16 cellular contexts compared by ENCODE assay signal in genomic region chr7:158869876-158870275, GRCh38. TPM values are rescaled to one million over a fixed set of nuclear protein-coding genes. Genes with fewer than 3 reads are reported as not detected.
A peak's percentile ranks its signal among the peaks of the same experiment; 100 is the strongest.
DNase-seq lines count a peak whose midpoint lies in the region; ATAC-seq, FAIRE-seq and TF ChIP-seq lines count a peak whose summit lies in the region.
"Had no signal": no experiment of that assay in that cellular context is flagged by ENCODE, and none has a peak within 500 bp of the region (broad histone marks: within the 10 kb centered on the region; RNA-seq: fewer than 3 reads in every experiment).

No MANE protein-coding gene starts in this region.

- DNase-seq in DND-41 (no peak), Karpas-422 (no peak), HepG2 (ENCODE audit: low spot score) (peak; percentile 23), small intestine (peak; percentile 52), PC-9 (no peak), NCI-H748 treated with DMSO at 0.1 percent for 48 hours (lab: John Stamatoyannopoulos, UW) (no peak)
- DNase-seq: Calu3; CD8-positive, alpha-beta T cell; HCEC 1CT had no signal

- no TSS peak for BruUV-seq in HepG2 (replicated peaks; lab: Mats Ljungman, UMichigan)
- no TSS peak for BruUV-seq in PC-9 (replicated peaks; lab: Mats Ljungman, UMichigan)

- H3K79me2 ChIP-seq in DND-41 (ENCODE audit: insufficient read depth, low read length), result peaks cover 35% of the 10 kb centered on the region
- H3K79me2 ChIP-seq in Karpas-422 (ENCODE audit: low read length), result peaks cover 43% of the 10 kb centered on the region
- no peaks in the 10 kb centered on the region for H3K79me2 ChIP-seq in HepG2 (ENCODE audit: insufficient read depth, low read length)
- peaks cover 27% of the 10 kb centered on the region for H3K79me2 ChIP-seq in PC-9 (ENCODE audit: low read depth)

- no peak for ATAC-seq in DND-41 (ENCODE audit: insufficient read depth, low read depth)
- ATAC-seq in HepG2, result peak; percentile 47; the same call in 2 of the 3 replicates
- no peak for ATAC-seq in GM18502 (IDR thresholded peaks at IDR 0.05; ENCODE audit: poor library complexity, unreplicated experiment)
- ATAC-seq: CD8-positive, alpha-beta T cell; GM23338 had no signal

- 0 out of 2 replicates have a peak overlapping the region, but pooled peaks have one; percentile 22 for H3K27ac ChIP-seq in DND-41 (ENCODE audit: low read length)
- H3K27ac ChIP-seq in Karpas-422 (ENCODE audit: low read length), result peak overlapping the region; percentile 93
- no peak overlapping the region for H3K27ac ChIP-seq in HepG2 (ENCODE audit: extremely low read length, insufficient read depth, low read length)
- H3K27ac ChIP-seq in small intestine (ENCODE audit: low read depth in 1 of 2, low read length in 1 of 2), result no peak overlapping the region
- H3K27ac ChIP-seq in PC-9, result no peak overlapping the region
- H3K27ac ChIP-seq: HL-60 had no signal

- no peak for TF ChIP-seq CTCF in DND-41 (IDR thresholded peaks at IDR 0.05; ENCODE audit: borderline replicate concordance, extremely low read depth, low read length, poor library complexity, severe bottlenecking)
- TF ChIP-seq CTCF in HepG2 (CRISPR knock-in tag; IDR thresholded peaks at IDR 0.05), result no peak
- TF ChIP-seq CTCF in PC-9 (conservative IDR thresholded peaks at IDR 0.05), result no peak

- H2AFZ ChIP-seq in DND-41 (ENCODE audit: low read depth, low read length), result no peak overlapping the region
- no peak overlapping the region for H2AFZ ChIP-seq in Karpas-422 (ENCODE audit: low read length)
- no peak overlapping the region for H2AFZ ChIP-seq in HepG2 (ENCODE audit: low read length)
- no peak overlapping the region for H2AFZ ChIP-seq in PC-9
- H2AFZ ChIP-seq: GM23338 had no signal

- H3K4me1 ChIP-seq in DND-41 (ENCODE audit: insufficient read depth, low read length), result peaks cover 23% of the 10 kb centered on the region; the same call in 1 of the 2 replicates
- H3K4me1 ChIP-seq in Karpas-422 (ENCODE audit: low read length), result peaks cover 47% of the 10 kb centered on the region
- H3K4me1 ChIP-seq in HepG2 (ENCODE audit: insufficient read depth, low read length), result peaks cover 30% of the 10 kb centered on the region
- peaks cover 0 to 5% of the 10 kb centered on the region in 2 donors for H3K4me1 ChIP-seq in small intestine (ENCODE audit: control insufficient read depth in 2 of 2, insufficient read depth in 1 of 2, low read depth in 1 of 2, low read length in 1 of 2)
- no peaks in the 10 kb centered on the region for H3K4me1 ChIP-seq in PC-9 (replicated peaks; ENCODE audit: insufficient read depth)

- 66% methylated on average over 8 of the region's 9 CpGs for WGBS in HepG2 (ENCODE audit: low lambda C conversion rate)
- 76 to 90% (median 83%) methylated on average over 9 of the region's 9 CpGs for WGBS in small intestine, 3 donors

- H3K36me3 ChIP-seq in DND-41 (ENCODE audit: insufficient read depth, low read length) (peaks cover 40% of the 10 kb centered on the region), Karpas-422 (ENCODE audit: insufficient read depth, low read length) (peaks cover 9% of the 10 kb centered on the region; the same call in 1 of the 2 replicates), HepG2 (replicated peaks in 1 of 2; ENCODE audit: control insufficient read depth in 1 of 2, insufficient read depth in 2 of 2, low read length in 2 of 2) (peaks cover 0 to 18% of the 10 kb centered on the region in 2 experiments; a peak in 3 of 5 replicates), small intestine (ENCODE audit: control insufficient read depth in 2 of 2, insufficient read depth in 2 of 2, low read length in 2 of 2) (peaks cover 7 to 10% of the 10 kb centered on the region in 2 donors), PC-9 (ENCODE audit: low read depth) (peaks cover 18% of the 10 kb centered on the region; the same call in 1 of the 2 replicates)

- H3K9me3 ChIP-seq in DND-41 (ENCODE audit: insufficient read depth, low read length, severe bottlenecking), result no peaks in the 10 kb centered on the region
- no peaks in the 10 kb centered on the region for H3K9me3 ChIP-seq in Karpas-422 (ENCODE audit: low read length)
- no peaks in the 10 kb centered on the region for H3K9me3 ChIP-seq in HepG2 (ENCODE audit: low read length)
- no peaks in the 10 kb centered on the region for H3K9me3 ChIP-seq in small intestine (ENCODE audit: control insufficient read depth, low read depth)
- H3K9me3 ChIP-seq in PC-9 (ENCODE audit: insufficient read depth, low read depth), result no peaks in the 10 kb centered on the region

- H3K4me3 ChIP-seq in DND-41 (ENCODE audit: low read depth in 1 of 2, low read length in 2 of 2) (no peak overlapping the region), Karpas-422 (ENCODE audit: low read length) (no peak overlapping the region), HepG2 (replicated peaks in 1 of 3; ENCODE audit: insufficient read depth in 1 of 3, low read depth in 2 of 3, low read length in 3 of 3) (no peak overlapping the region), small intestine (ENCODE audit: low read depth in 1 of 2, low read length in 2 of 2) (no peak overlapping the region), PC-9 (no peak overlapping the region)
- H3K4me3 ChIP-seq: BLaER1 treated with 17β-estradiol and CSF1 and Interleukin-3, amounts not matched to agents 10 nM and 100 nM; GM23338 had no signal

- intact Hi-C loops in HepG2 (cut with micrococcal nuclease; ENCODE audit: unreplicated experiment), result no loop called here
- intact Hi-C loops in PC-9 (cut with micrococcal nuclease; ENCODE audit: unreplicated experiment), result no loop called here

- no peak overlapping the region for H3K9ac ChIP-seq in DND-41 (ENCODE audit: low read depth, low read length)
- no peak overlapping the region for H3K9ac ChIP-seq in Karpas-422 (ENCODE audit: low read length)
- H3K9ac ChIP-seq in HepG2 (ENCODE audit: insufficient read depth, low read depth, low read length), result no peak overlapping the region

- no peaks in the 10 kb centered on the region for H3K27me3 ChIP-seq in DND-41 (ENCODE audit: insufficient read depth, low read length, poor library complexity)
- no peaks in the 10 kb centered on the region for H3K27me3 ChIP-seq in Karpas-422 (ENCODE audit: low read length)
- no peaks in the 10 kb centered on the region for H3K27me3 ChIP-seq in HepG2 (ENCODE audit: control insufficient read depth in 1 of 2, insufficient read depth in 2 of 2, low read length in 2 of 2)
- H3K27me3 ChIP-seq in small intestine (ENCODE audit: control insufficient read depth in 2 of 2, insufficient read depth in 2 of 2, low read length in 2 of 2), result no peaks in the 10 kb centered on the region
- H3K27me3 ChIP-seq in PC-9 (ENCODE audit: insufficient read depth, low read depth), result no peaks in the 10 kb centered on the region
- H3K27me3 ChIP-seq: BLaER1 treated with 17β-estradiol and CSF1 and Interleukin-3, amounts not matched to agents 10 nM and 100 nM had no signal

- in situ Hi-C loops in HepG2 (cut with HindIII; ENCODE audit: extremely low pct_ligation_motif_present, low pct_unique_long_range_greater_than_20kb), result no loop called here

- TF ChIP-seq RAD21 in HepG2 (CRISPR knock-in tag; IDR thresholded peaks at IDR 0.05), result no peak

- H3K4me2 ChIP-seq in DND-41 (ENCODE audit: insufficient read depth, low read length) (no peak overlapping the region), Karpas-422 (ENCODE audit: low read depth, low read length, poor library complexity, severe bottlenecking) (no peak overlapping the region), HepG2 (ENCODE audit: low read depth, low read length) (peak overlapping the region; percentile 49), PC-9 (no peak overlapping the region)
- H3K4me2 ChIP-seq: GM23338 had no signal

- POLR2A ChIA-PET in HepG2 (lab: Yijun Ruan, JAX) (no interaction called here), PC-9 (lab: Charles Lee; ENCODE audit: unreplicated experiment) (no interaction called here)

- H3K9me2 ChIP-seq in Karpas-422 (replicated peaks; ENCODE audit: insufficient read depth, low read length), result no peaks in the 10 kb centered on the region
- H3K9me2 ChIP-seq in PC-9 (ENCODE audit: insufficient read depth), result no peaks in the 10 kb centered on the region

- TF ChIP-seq POLR2A in HepG2 (IDR thresholded peaks at IDR 0.05; ENCODE audit: insufficient read depth in 1 of 2, low read depth in 2 of 2, low read length in 2 of 2), result no peak

- no peaks in the 10 kb centered on the region for H4K20me1 ChIP-seq in DND-41 (ENCODE audit: insufficient read depth, low read length)
- H4K20me1 ChIP-seq in Karpas-422 (ENCODE audit: insufficient read depth, low read depth, low read length), result no peaks in the 10 kb centered on the region
- no peaks in the 10 kb centered on the region for H4K20me1 ChIP-seq in HepG2 (ENCODE audit: insufficient read depth, low read length)
- H4K20me1 ChIP-seq in PC-9 (ENCODE audit: insufficient read depth), result no peaks in the 10 kb centered on the region

- TF ChIP-seq EP300 in HepG2 (IDR thresholded peaks at IDR 0.05; ENCODE audit: low read depth in 2 of 2, low read length in 2 of 2), result no peak
- no peak for TF ChIP-seq EP300 in HepG2 (CRISPR knock-in tag; IDR thresholded peaks at IDR 0.05; ENCODE audit: borderline replicate concordance)

- CTCF ChIA-PET in HepG2 (lab: Yijun Ruan, JAX; ENCODE audit: low intra/inter-chr PET ratio, low total read pairs) (no interaction called here), PC-9 (lab: Charles Lee) (no interaction called here)

- no peak for FAIRE-seq in HepG2 (lab: Jason Lieb, UNC)
- no peak for FAIRE-seq in small intestine (lab: Jason Lieb, UNC)
- FAIRE-seq: G401.6, GM12891, H54 had no signal

- H3F3A ChIP-seq in PC-9 (ENCODE audit: insufficient read depth, low read depth), result peaks cover 8% of the 10 kb centered on the region; the same call in 1 of the 2 replicates

RNA-seq across cellular contexts. Expression of gene DYNC2I1, which starts 13.5 kb away (rescaled TPM):
- total RNA-seq in Karpas-422 (2014; rRNA removed; shearing (Covaris generic); ENCODE audit: low replicate concordance), result 15.9 and 40.0 TPM in 2 replicates
- 3.4 and 4.9 TPM in 2 replicates for total RNA-seq in HepG2 (2016; rRNA removed; fragmentation: Illumina TruSeq; extraction: Trizol)
- 11.3 and 18.9 TPM in 2 replicates for total RNA-seq in HepG2 (2016; cell fraction: cytosol; rRNA removed; fragmentation: Illumina TruSeq; extraction: Trizol; ENCODE audit: low read depth)
- total RNA-seq in HepG2 (2016; cell fraction: insoluble cytoplasmic fraction; rRNA removed; fragmentation: Illumina TruSeq; extraction: Trizol), result 3.1 and 3.9 TPM in 2 replicates
- total RNA-seq in HepG2 (2016; cell fraction: membrane; rRNA removed; fragmentation: Illumina TruSeq; extraction: Trizol), result 4.8 and 9.2 TPM in 2 replicates
- 3.6 and 5.0 TPM in 2 replicates for total RNA-seq in HepG2 (2016; cell fraction: nucleus; rRNA removed; fragmentation: Illumina TruSeq; extraction: Trizol)
- 8.6 and 9.1 TPM in 2 replicates for polyA plus RNA-seq in HepG2 (2011; rRNA removed)
- polyA plus RNA-seq in HepG2 (2011; cell fraction: cytosol; rRNA removed), result 5.3 and 9.7 TPM in 2 replicates
- polyA plus RNA-seq in HepG2 (2011; cell fraction: nucleus; rRNA removed), result 24.5 and 26.0 TPM in 2 replicates
- 4.3 and 5.5 TPM in 2 replicates for polyA plus RNA-seq in HepG2 (2012)
- 0.75 and 0.90 TPM in 2 replicates for polyA plus RNA-seq in HepG2 (2016; cell fraction: cytosol; fragmentation: Illumina TruSeq; extraction: Trizol; ENCODE audit: low read depth)
- polyA plus RNA-seq in HepG2 (2016; cell fraction: insoluble cytoplasmic fraction; fragmentation: Illumina TruSeq; extraction: Trizol; ENCODE audit: low read depth), result 3.5 and 4.2 TPM in 2 replicates
- 0.78 and 0.89 TPM in 2 replicates for polyA plus RNA-seq in HepG2 (2016; cell fraction: membrane; fragmentation: Illumina TruSeq; extraction: Trizol; ENCODE audit: low read depth)
- polyA plus RNA-seq in HepG2 (2016; cell fraction: nucleus; fragmentation: Illumina TruSeq; extraction: Trizol; ENCODE audit: insufficient read depth, low read depth), result 9.9 and 10.3 TPM in 2 replicates
- 3.9 and 5.9 TPM in 2 replicates for polyA minus RNA-seq in HepG2 (2011; rRNA and poly(A)+ RNA removed; ENCODE audit: low replicate concordance)
- polyA minus RNA-seq in HepG2 (2011; cell fraction: cytosol; rRNA and poly(A)+ RNA removed), result 1.9 and 2.6 TPM in 2 replicates
- polyA minus RNA-seq in HepG2 (2011; cell fraction: nucleus; rRNA and poly(A)+ RNA removed), result 8.8 and 11.6 TPM in 2 replicates
- polyA plus RNA-seq in small intestine, result 10 to 100 TPM in 2 of 3 donors, 1 to 10 TPM in 1; 7.0 to 49.6 (median 33.8) TPM
- total RNA-seq in PC-9 (2021), result 34.8 and 35.4 TPM in 2 replicates

RNA-seq across cellular contexts. Expression of gene ESYT2, which starts 40.6 kb away (rescaled TPM):
- total RNA-seq in Karpas-422 (2014; rRNA removed; shearing (Covaris generic); ENCODE audit: low replicate concordance), result 216 and 242 TPM in 2 replicates
- 26.0 and 37.3 TPM in 2 replicates for total RNA-seq in HepG2 (2016; rRNA removed; fragmentation: Illumina TruSeq; extraction: Trizol)
- 23.2 and 25.4 TPM in 2 replicates for total RNA-seq in HepG2 (2016; cell fraction: cytosol; rRNA removed; fragmentation: Illumina TruSeq; extraction: Trizol; ENCODE audit: low read depth)
- 23.4 and 37.6 TPM in 2 replicates for total RNA-seq in HepG2 (2016; cell fraction: insoluble cytoplasmic fraction; rRNA removed; fragmentation: Illumina TruSeq; extraction: Trizol)
- 25.1 and 27.8 TPM in 2 replicates for total RNA-seq in HepG2 (2016; cell fraction: membrane; rRNA removed; fragmentation: Illumina TruSeq; extraction: Trizol)
- total RNA-seq in HepG2 (2016; cell fraction: nucleus; rRNA removed; fragmentation: Illumina TruSeq; extraction: Trizol), result 30.5 and 36.8 TPM in 2 replicates
- polyA plus RNA-seq in HepG2 (2011; rRNA removed), result 28.5 and 29.6 TPM in 2 replicates
- 21.0 and 24.9 TPM in 2 replicates for polyA plus RNA-seq in HepG2 (2011; cell fraction: cytosol; rRNA removed)
- 30.7 and 35.6 TPM in 2 replicates for polyA plus RNA-seq in HepG2 (2011; cell fraction: nucleus; rRNA removed)
- 24.9 and 27.0 TPM in 2 replicates for polyA plus RNA-seq in HepG2 (2012)
- 6.2 and 6.5 TPM in 2 replicates for polyA plus RNA-seq in HepG2 (2016; cell fraction: cytosol; fragmentation: Illumina TruSeq; extraction: Trizol; ENCODE audit: low read depth)
- 18.2 and 18.4 TPM in 2 replicates for polyA plus RNA-seq in HepG2 (2016; cell fraction: insoluble cytoplasmic fraction; fragmentation: Illumina TruSeq; extraction: Trizol; ENCODE audit: low read depth)
- polyA plus RNA-seq in HepG2 (2016; cell fraction: membrane; fragmentation: Illumina TruSeq; extraction: Trizol; ENCODE audit: low read depth), result 12.5 and 13.5 TPM in 2 replicates
- 36.5 and 39.4 TPM in 2 replicates for polyA plus RNA-seq in HepG2 (2016; cell fraction: nucleus; fragmentation: Illumina TruSeq; extraction: Trizol; ENCODE audit: insufficient read depth, low read depth)
- 37.9 and 66.1 TPM in 2 replicates for polyA minus RNA-seq in HepG2 (2011; rRNA and poly(A)+ RNA removed; ENCODE audit: low replicate concordance)
- 35.0 and 40.6 TPM in 2 replicates for polyA minus RNA-seq in HepG2 (2011; cell fraction: cytosol; rRNA and poly(A)+ RNA removed)
- polyA minus RNA-seq in HepG2 (2011; cell fraction: nucleus; rRNA and poly(A)+ RNA removed), result 30.6 and 37.2 TPM in 2 replicates
- polyA plus RNA-seq in small intestine, result 10 to 100 TPM in 2 of 3 donors, 1 to 10 TPM in 1; 10.0 to 28.9 (median 13.6) TPM
- 124 and 162 TPM in 2 replicates for total RNA-seq in PC-9 (2021)

Comparison
In these comparisons a context has a peak if more than half of its experiments do, and no peak if none do; other contexts are left out.
1. DNase-seq: peak in HepG2 (single experiment) and small intestine (single experiment); none in DND-41 (single experiment), Karpas-422 (single experiment), PC-9 (0 of 2) and NCI-H748 treated with DMSO at 0.1 percent for 48 hours (single experiment).
2. H3K27ac ChIP-seq: peak in DND-41 (single experiment) and Karpas-422 (single experiment); none in HepG2 (single experiment), small intestine (0 of 2) and PC-9 (single experiment).